10 cellular contexts compared by ENCODE assay signal in the genomic region with DNA sequence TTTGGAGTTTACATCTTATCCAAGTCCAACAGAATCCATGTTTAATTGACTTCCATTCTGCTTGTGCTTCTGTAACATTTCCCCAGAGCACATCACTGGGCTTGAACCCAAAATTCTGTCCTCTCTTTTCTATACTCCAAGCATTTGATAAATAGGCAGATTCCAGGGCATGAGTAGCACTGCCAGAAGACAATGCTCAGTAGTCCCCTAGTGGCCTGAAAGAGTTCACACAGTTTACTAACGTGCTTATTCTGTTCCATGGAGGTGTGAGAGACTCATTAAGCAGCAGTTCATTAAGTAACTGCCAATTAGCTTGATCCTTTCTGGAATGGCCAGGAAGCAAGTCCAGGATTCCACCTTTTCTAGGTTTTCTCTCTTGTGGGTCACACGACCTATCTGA. TPM values are rescaled to one million over a fixed set of nuclear protein-coding genes. Genes with fewer than 3 reads are reported as not detected.
DNase-seq lines count a peak whose midpoint lies in the region; ATAC-seq, FAIRE-seq and TF ChIP-seq lines count a peak whose summit lies in the region.
"Had no signal": no experiment of that assay in that cellular context is flagged by ENCODE, and none has a peak within 500 bp of the region (broad histone marks: within the 10 kb centered on the region; RNA-seq: fewer than 3 reads in every experiment).

No MANE protein-coding gene starts in this region.

- no peak overlapping the region for H3K27ac Mint-ChIP-seq in activated CD4-positive, alpha-beta T cell treated with anti-CD3 and anti-CD28 coated beads for 36 hours
- H3K27ac Mint-ChIP-seq: activated B cell treated with CpG ODN at 0.5 μM for 24 hours had no signal

- H3K4me3 Mint-ChIP-seq in activated CD4-positive, alpha-beta T cell treated with anti-CD3 and anti-CD28 coated beads for 36 hours = no peak overlapping the region
- H3K4me3 Mint-ChIP-seq: activated B cell treated with CpG ODN at 0.5 μM for 24 hours had no signal

- H3K4me1 Mint-ChIP-seq in activated CD4-positive, alpha-beta T cell treated with anti-CD3 and anti-CD28 coated beads for 36 hours = no peaks in the 10 kb centered on the region
- H3K4me1 Mint-ChIP-seq: activated B cell treated with CpG ODN at 0.5 μM for 24 hours had no signal

- H3K36me3 Mint-ChIP-seq in activated CD4-positive, alpha-beta T cell treated with anti-CD3 and anti-CD28 coated beads for 36 hours (ENCODE audit: low read depth) = no peaks in the 10 kb centered on the region

- WGBS in pancreas, 2 donors = 16 to 19% methylated on average over 2 of the region's 2 CpGs

- H3K9me3 ChIP-seq in pancreas = no peaks in the 10 kb centered on the region

- H3K27me3 ChIP-seq in pancreas = no peaks in the 10 kb centered on the region

- ATAC-seq in activated CD4-positive, alpha-beta T cell treated with anti-CD3 and anti-CD28 coated beads for 36 hours = peak; percentile 53
- ATAC-seq in HG03139 (IDR thresholded peaks at IDR 0.05; ENCODE audit: unreplicated experiment) (peak; percentile 88), SK-N-SH treated with all-trans-retinoic acid at 6 μM for 48 hours (peak; percentile 69), pancreas (peak in 3 of 4 donors; percentile 50 to 70 (median 56)), GM21528 (IDR thresholded peaks at IDR 0.05; ENCODE audit: low FRiP score, unreplicated experiment) (no peak)

- no peaks in the 10 kb centered on the region for H3K27me3 Mint-ChIP-seq in activated CD4-positive, alpha-beta T cell treated with anti-CD3 and anti-CD28 coated beads for 36 hours
- H3K27me3 Mint-ChIP-seq: activated B cell treated with CpG ODN at 0.5 μM for 24 hours had no signal

- intact Hi-C loops in activated CD4-positive, alpha-beta T cell treated with anti-CD3 and anti-CD28 coated beads for 36 hours (cut with DNase I, micrococcal nuclease) = no loop called here
- intact Hi-C loops in pancreas (cut with DNase I) = no loop called here

- no peak for DNase-seq in activated CD4-positive, alpha-beta T cell treated with anti-CD3 and anti-CD28 coated beads for 36 hours
- no peak for DNase-seq in activated CD4-positive, alpha-beta T cell treated with anti-CD3 and anti-CD28 coated beads for 4 hours
- DNase-seq in pancreas (no peak), inferior parietal cortex (ENCODE audit: extremely low spot score) (no peak), SW 1271 (lab: John Stamatoyannopoulos, UW) (no peak)
- DNase-seq: activated B cell treated with CpG ODN at 0.5 μM for 24 hours had no signal

- no peaks in the 10 kb centered on the region for H3K36me3 ChIP-seq in pancreas

- no peak overlapping the region for H3K4me3 ChIP-seq in pancreas

- H3K4me1 ChIP-seq in pancreas = no peaks in the 10 kb centered on the region

- no peak overlapping the region for H3K27ac ChIP-seq in pancreas

- no peak for FAIRE-seq in pancreas (lab: Jason Lieb, UNC)

- no peaks in the 10 kb centered on the region for H3K9me3 Mint-ChIP-seq in activated CD4-positive, alpha-beta T cell treated with anti-CD3 and anti-CD28 coated beads for 36 hours (ENCODE audit: low read depth)
- H3K9me3 Mint-ChIP-seq: activated B cell treated with CpG ODN at 0.5 μM for 24 hours had no signal

- CTCF ChIA-PET in activated CD4-positive, alpha-beta T cell treated with anti-CD3 and anti-CD28 coated beads for 36 hours (lab: Charles Lee) = interaction anchor here (0.6 to 1.2 kb wide), 2 partner anchors 12 to 832 kb away, joined by 3 to 4 read pairs; no protein-coding TSS in a partner anchor

- peak in 2 of 4 donors; percentile 25 to 28 for TF ChIP-seq CTCF in pancreas (IDR thresholded peaks at IDR 0.05)

- POLR2A ChIA-PET in activated CD4-positive, alpha-beta T cell treated with anti-CD3 and anti-CD28 coated beads for 36 hours (lab: Charles Lee) = interaction anchor here (0.5 kb wide), 1 partner anchor 355 kb away, joined by 3 read pairs; no protein-coding TSS in a partner anchor

TF ChIP-seq in SK-N-SH treated with all-trans-retinoic acid at 6 μM for 48 hours, 23 proteins besides CTCF, POLR2A, EP300 and RAD21:
- TF ChIP-seq ZFP30 (CRISPR knock-in tag; IDR thresholded peaks at IDR 0.05) (no peak), CREB5 (CRISPR knock-in tag; IDR thresholded peaks at IDR 0.05; ENCODE audit: low read depth) (no peak), CSDC2 (CRISPR knock-in tag; IDR thresholded peaks at IDR 0.05) (no peak), ZC3H10 (CRISPR knock-in tag; IDR thresholded peaks at IDR 0.05) (no peak)
- TF ChIP-seq, protein P1, sequence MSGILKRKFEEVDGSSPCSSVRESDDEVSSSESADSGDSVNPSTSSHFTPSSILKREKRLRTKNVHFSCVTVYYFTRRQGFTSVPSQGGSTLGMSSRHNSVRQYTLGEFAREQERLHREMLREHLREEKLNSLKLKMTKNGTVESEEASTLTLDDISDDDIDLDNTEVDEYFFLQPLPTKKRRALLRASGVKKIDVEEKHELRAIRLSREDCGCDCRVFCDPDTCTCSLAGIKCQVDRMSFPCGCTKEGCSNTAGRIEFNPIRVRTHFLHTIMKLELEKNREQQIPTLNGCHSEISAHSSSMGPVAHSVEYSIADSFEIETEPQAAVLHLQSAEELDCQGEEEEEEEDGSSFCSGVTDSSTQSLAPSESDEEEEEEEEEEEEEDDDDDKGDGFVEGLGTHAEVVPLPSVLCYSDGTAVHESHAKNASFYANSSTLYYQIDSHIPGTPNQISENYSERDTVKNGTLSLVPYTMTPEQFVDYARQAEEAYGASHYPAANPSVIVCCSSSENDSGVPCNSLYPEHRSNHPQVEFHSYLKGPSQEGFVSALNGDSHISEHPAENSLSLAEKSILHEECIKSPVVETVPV (CRISPR knock-in tag; IDR thresholded peaks at IDR 0.05) = no peak

RNA-seq across cellular contexts. Expression of gene GABRA6, which starts 9.4 kb away (rescaled TPM):
- total RNA-seq in activated CD4-positive, alpha-beta T cell treated with anti-CD3 and anti-CD28 coated beads for 36 hours = not detected
- not detected for total RNA-seq in pancreas
- not detected for polyA plus RNA-seq in pancreas
- total RNA-seq: activated B cell treated with CpG ODN at 0.5 μM for 24 hours had no signal
- polyA plus RNA-seq: BJ had no signal
